ENCODE assay signal across 22 cellular contexts in the genomic region with DNA sequence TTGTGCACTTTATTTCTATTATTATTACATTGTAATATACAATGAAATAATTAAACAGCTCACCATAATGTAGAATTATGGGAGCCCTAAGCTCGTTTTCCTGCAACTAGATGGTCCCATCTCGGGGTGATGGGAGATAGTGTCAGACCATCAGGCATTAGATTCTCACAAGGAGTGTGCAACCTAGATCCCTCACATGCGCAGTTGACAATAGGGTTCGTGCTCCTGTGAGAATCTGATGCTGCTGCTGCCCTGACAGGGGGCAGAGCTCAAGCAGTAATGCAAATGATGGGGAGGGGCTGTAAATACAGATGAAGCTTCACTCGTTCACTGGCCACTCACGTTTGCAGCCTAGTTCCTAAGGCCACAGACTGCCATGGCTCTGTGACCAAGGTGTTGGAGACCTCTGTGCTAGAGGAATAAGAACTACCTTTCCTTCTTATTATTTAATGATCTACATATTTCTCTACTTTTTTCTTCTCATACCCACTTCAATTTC.
"Had no signal": no experiment of that assay in that cellular context is flagged by ENCODE, and none has a peak within 500 bp of the region (broad histone marks: within the 10 kb centered on the region; RNA-seq: fewer than 3 reads in every experiment).

No MANE protein-coding gene starts in this region.

- DNase-seq: activated CD4-positive, alpha-beta T cell treated with anti-CD3 and anti-CD28 coated beads for 4 hours; activated CD4-positive, alpha-beta T cell treated with anti-CD3 and anti-CD28 coated beads, Interleukin-2, amount 50 U/mL, for 48 hours; activated CD4-positive, CD25-positive, alpha-beta regulatory T cell; activated CD8-positive, alpha-beta memory T cell treated with anti-CD3 and anti-CD28 coated beads, Interleukin-2, amount 50 U/mL, for 48 hours; activated naive CD4-positive, alpha-beta T cell; activated naive CD8-positive, alpha-beta T cell treated with anti-CD3 and anti-CD28 coated beads for 36 hours; activated T-cell treated with anti-CD3 and anti-CD28 coated beads, Interleukin-2, amount 50 U/mL, for 4 hours; amniotic stem cell; colonic mucosa; esophagus squamous epithelium; heart left ventricle; islet precursor cell; left cardiac atrium; mucosa of descending colon; nephron progenitor cell; spleen; stimulated activated CD4-positive, alpha-beta T cell treated with anti-CD3 and anti-CD28 coated beads, Interleukin-4, amount 100 ng/mL, for 1 hour; stimulated activated naive CD4-positive, alpha-beta T cell; T-helper 17 cell; upper lobe of left lung had no signal

- H3K9me3 ChIP-seq: colonic mucosa, esophagus squamous epithelium, gastroesophageal sphincter, heart left ventricle, spleen, thoracic aorta, upper lobe of left lung had no signal

- H3K27me3 ChIP-seq: colonic mucosa, esophagus squamous epithelium, gastroesophageal sphincter, heart left ventricle, spleen, upper lobe of left lung had no signal

- H3K4me1 ChIP-seq: colonic mucosa, esophagus squamous epithelium, gastroesophageal sphincter, spleen had no signal

- H3K36me3 ChIP-seq: colonic mucosa, esophagus squamous epithelium, gastroesophageal sphincter, heart left ventricle, spleen, thoracic aorta, upper lobe of left lung had no signal

- H3K27ac ChIP-seq: colonic mucosa, esophagus squamous epithelium, gastroesophageal sphincter, heart left ventricle, spleen, thoracic aorta, upper lobe of left lung had no signal

- H3K4me3 ChIP-seq: colonic mucosa, esophagus squamous epithelium, gastroesophageal sphincter, heart left ventricle, mucosa of descending colon, spleen, thoracic aorta, upper lobe of left lung had no signal
